In the genomic region with DNA sequence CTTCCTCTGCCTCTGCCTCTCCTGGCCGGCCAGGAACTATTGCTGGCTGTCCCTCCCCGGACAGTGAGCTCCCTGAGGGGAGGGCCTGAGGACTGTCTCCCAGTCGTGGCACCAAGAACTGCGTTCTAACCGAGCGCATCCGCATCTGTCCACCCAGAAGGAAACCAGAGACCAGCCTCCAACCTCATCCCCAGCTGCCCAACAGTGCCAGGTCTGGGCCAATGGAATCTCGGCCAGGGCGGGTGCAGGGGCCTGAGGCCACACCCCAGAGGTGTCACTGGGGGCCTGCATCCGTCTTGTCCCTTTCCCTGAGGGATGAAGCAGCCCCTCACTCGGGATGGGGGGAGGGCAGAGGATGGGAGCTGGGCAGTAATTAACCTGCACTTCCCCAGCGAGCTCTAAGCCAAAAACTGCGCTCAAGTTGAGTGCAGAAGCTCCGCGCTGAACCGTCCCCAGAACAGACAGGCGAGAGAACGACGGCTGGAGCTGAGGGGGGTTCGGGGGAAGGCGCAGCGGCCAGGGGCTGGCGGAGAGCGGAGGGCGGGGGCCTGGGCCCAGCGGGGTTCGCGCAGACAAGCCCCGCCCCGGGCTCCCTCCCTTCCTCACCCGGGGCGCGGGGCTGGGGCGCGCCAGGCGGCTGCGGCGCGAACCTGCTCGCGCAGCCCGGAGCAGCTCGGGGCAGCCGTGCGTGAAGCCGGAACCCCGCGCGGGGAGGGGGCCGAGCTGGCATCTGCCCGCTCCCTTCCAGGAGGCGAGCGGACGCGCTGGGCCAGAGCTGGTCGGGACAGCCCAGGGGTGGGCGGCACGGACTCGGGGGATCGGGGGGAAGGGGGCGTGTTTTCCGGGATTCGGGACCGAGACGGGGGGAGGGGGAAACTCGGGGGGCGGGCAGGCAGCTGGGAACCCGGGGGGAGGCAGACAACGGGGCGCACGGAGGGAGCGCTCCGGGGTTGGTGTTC, we compare ENCODE assay signal across 1 cellular context.
A peak's percentile ranks its signal among the peaks of the same experiment; 100 is the strongest.
TF ChIP-seq lines count a peak whose summit lies in the region.

No MANE protein-coding gene starts in this region.

TF ChIP-seq in H1, 55 proteins besides CTCF, POLR2A, EP300 and RAD21:
- TF ChIP-seq RBBP5 (IDR thresholded peaks at IDR 0.05; ENCODE audit: borderline replicate concordance, low read depth, low read length) (0 out of 2 replicates have a peak, but pooled peaks have one; percentile 36), SP2 (IDR thresholded peaks at IDR 0.05; ENCODE audit: low read length) (no peak), JUND (IDR thresholded peaks at IDR 0.05; ENCODE audit: low read length) (no peak), YY1 (IDR thresholded peaks at IDR 0.05; ENCODE audit: low read depth, low read length) (no peak), BACH1 (IDR thresholded peaks at IDR 0.05; ENCODE audit: low read length) (no peak), SUZ12 (IDR thresholded peaks at IDR 0.05; ENCODE audit: low read length) (peak; percentile 58), CBX8 (IDR thresholded peaks at IDR 0.05; ENCODE audit: borderline replicate concordance, low read depth, low read length) (no peak), EZH2 (IDR thresholded peaks at IDR 0.05; ENCODE audit: low read depth, low read length, severe bottlenecking) (peak; percentile 48), SIX5 (IDR thresholded peaks at IDR 0.05; ENCODE audit: low read depth, low read length) (no peak), KDM4A (IDR thresholded peaks at IDR 0.05; ENCODE audit: low read depth, low read length, severe bottlenecking) (peak; percentile 29), RFX5 (IDR thresholded peaks at IDR 0.05; ENCODE audit: borderline replicate concordance, low read depth, low read length) (no peak), NANOG (IDR thresholded peaks at IDR 0.05; ENCODE audit: insufficient read depth, low read depth, low read length, poor library complexity, severe bottlenecking) (no peak), E2F6 (IDR thresholded peaks at IDR 0.05) (no peak), CHD7 (IDR thresholded peaks at IDR 0.05; ENCODE audit: insufficient replicate concordance, low read length) (no peak), GTF2F1 (IDR thresholded peaks at IDR 0.05; ENCODE audit: borderline replicate concordance, low read depth, low read length) (no peak), CTBP2 (IDR thresholded peaks at IDR 0.05; ENCODE audit: borderline replicate concordance, insufficient read depth, insufficient read length, low read length) (peak; percentile 83), JUN (IDR thresholded peaks at IDR 0.05; ENCODE audit: low read depth, low read length) (no peak), TAF7 (optimal IDR thresholded peaks at IDR 0.05; ENCODE audit: borderline replicate concordance, low read depth, low read length) (no peak), RXRA (IDR thresholded peaks at IDR 0.05; ENCODE audit: insufficient read depth, low read depth, low read length) (no peak), PHF8 (conservative IDR thresholded peaks at IDR 0.05; ENCODE audit: low read depth, low read length) (0 out of 2 replicates have a peak, but pooled peaks have one; percentile 29), SIN3A (conservative IDR thresholded peaks at IDR 0.05 in 1 of 2, IDR thresholded peaks at IDR 0.05 in 1 of 2; ENCODE audit: low read depth in 1 of 2, low read length in 2 of 2) (peak in 1 of 2 experiments; percentile 79; a peak in 2 of 4 replicates)
